In genomic region chr7:55556492-55556891, GRCh38 we compare ENCODE assay signal across 19 cellular contexts. TPM values are rescaled to one million over a fixed set of nuclear protein-coding genes. Genes with fewer than 3 reads are reported as not detected.
DNase-seq lines count a peak whose midpoint lies in the region; ATAC-seq and TF ChIP-seq lines count a peak whose summit lies in the region.
"Had no signal": no experiment of that assay in that cellular context is flagged by ENCODE, and none has a peak within 500 bp of the region (broad histone marks: within the 10 kb centered on the region; RNA-seq: fewer than 3 reads in every experiment).

No MANE protein-coding gene starts in this region.

- H3K36me3 ChIP-seq in HUES48 (ENCODE audit: control insufficient read depth, insufficient read depth, low read length), result no peaks in the 10 kb centered on the region
- H3K36me3 ChIP-seq in trophoblast cell (ENCODE audit: control insufficient read depth in 1 of 2, insufficient read depth in 2 of 2, low read length in 2 of 2), result no peaks in the 10 kb centered on the region
- H3K36me3 ChIP-seq: esophagus squamous epithelium, sigmoid colon, transverse colon had no signal

- H4K8ac ChIP-seq in trophoblast cell (ENCODE audit: low read depth, low read length), result no peak overlapping the region

- H3K4ac ChIP-seq in trophoblast cell (ENCODE audit: low read depth, low read length), result no peak overlapping the region

- CTCF ChIA-PET in activated CD4-positive, alpha-beta T cell treated with anti-CD3 and anti-CD28 coated beads for 36 hours (lab: Charles Lee), result interaction anchor here (1.0 to 1.3 kb wide), 2 partner anchors 10 to 17 kb away, joined by 4 to 6 read pairs; no protein-coding TSS in a partner anchor

- H3K9me3 ChIP-seq in HUES48 (ENCODE audit: control insufficient read depth, insufficient read depth, low read length), result no peaks in the 10 kb centered on the region
- H3K9me3 ChIP-seq in trophoblast cell (ENCODE audit: insufficient read depth, low read depth, low read length), result peaks cover 5% of the 10 kb centered on the region
- H3K9me3 ChIP-seq: esophagus squamous epithelium, heart right ventricle, sigmoid colon, transverse colon had no signal

- no CpG with 5 or more reads among the region's 3 CpGs for WGBS in trophoblast cell (ENCODE audit: extremely low coverage, insufficient coverage, insufficient read length)

- H4K91ac ChIP-seq in trophoblast cell (ENCODE audit: low read depth, low read length), result no peak overlapping the region

- H3K4me2 ChIP-seq in trophoblast cell (ENCODE audit: low read length), result no peak overlapping the region

- no peak overlapping the region for H2BK120ac ChIP-seq in trophoblast cell (ENCODE audit: insufficient read depth, low read length, poor library complexity)

- peak overlapping the region; percentile 72 for H3K27ac Mint-ChIP-seq in activated CD4-positive, alpha-beta T cell treated with anti-CD3 and anti-CD28 coated beads for 36 hours
- H3K27ac Mint-ChIP-seq in activated naive CD8-positive, alpha-beta T cell, result peak overlapping the region; percentile 81
- H3K27ac Mint-ChIP-seq in osteocyte (ENCODE audit: unreplicated experiment), result no peak overlapping the region

- no peak for DNase-seq in activated CD4-positive, alpha-beta T cell treated with anti-CD3 and anti-CD28 coated beads for 36 hours
- DNase-seq in activated CD4-positive, alpha-beta T cell treated with anti-CD3 and anti-CD28 coated beads, Interleukin-2, amount 50 U/mL, for 48 hours, result no peak
- peak; percentile 8 for DNase-seq in osteocyte (ENCODE audit: extremely low spot score, unreplicated experiment)
- DNase-seq in NCI-H524 treated with DMSO at 0.1 percent for 48 hours (lab: John Stamatoyannopoulos, UW), result no peak
- DNase-seq in trophoblast cell, result no peak
- DNase-seq: activated CD4-positive, alpha-beta T cell treated with anti-CD3 and anti-CD28 coated beads, Interleukin-2, amount 50 U/mL, for 1 hour; activated effector memory CD4-positive, alpha-beta T cell treated with Interleukin-2 at 50 U/mL for 16 hours; esophagus squamous epithelium; heart right ventricle; midbrain; MV-4-11; NCI-H2107; NCI-H82; nucleus accumbens; sigmoid colon; transverse colon had no signal

- no peak overlapping the region for H2BK12ac ChIP-seq in trophoblast cell (ENCODE audit: low read length)

- POLR2A ChIA-PET in activated CD4-positive, alpha-beta T cell treated with anti-CD3 and anti-CD28 coated beads for 36 hours (lab: Charles Lee), result interaction anchor here (0.6 to 4.3 kb wide), 2 partner anchors 16 to 23 kb away, joined by 3 to 25 read pairs; no protein-coding TSS in a partner anchor

- H3K27ac ChIP-seq in HUES48 (ENCODE audit: low read depth, low read length) (peak overlapping the region; percentile 86), trophoblast cell (ENCODE audit: low read depth, low read length) (no peak overlapping the region)
- H3K27ac ChIP-seq: heart right ventricle, sigmoid colon had no signal

- H3K4me1 ChIP-seq in HUES48 (ENCODE audit: control insufficient read depth, insufficient read depth, low read length) (peaks cover 68% of the 10 kb centered on the region), trophoblast cell (ENCODE audit: control insufficient read depth in 1 of 2, insufficient read depth in 2 of 2, low read length in 2 of 2) (peaks cover 6 to 7% of the 10 kb centered on the region in 2 experiments)

- no peak overlapping the region for H2BK5ac ChIP-seq in trophoblast cell (ENCODE audit: low read depth, low read length, poor library complexity)

- no peak overlapping the region for H3K18ac ChIP-seq in trophoblast cell (ENCODE audit: low read length)

- intact Hi-C loops in activated CD4-positive, alpha-beta T cell treated with anti-CD3 and anti-CD28 coated beads for 36 hours (cut with DNase I, micrococcal nuclease), result loop anchor here (1.0 to 2.0 kb wide), 3 partner anchors 14 to 22 kb away; no protein-coding TSS in a partner anchor

- peaks cover 33% of the 10 kb centered on the region for H3K36me3 Mint-ChIP-seq in activated CD4-positive, alpha-beta T cell treated with anti-CD3 and anti-CD28 coated beads for 36 hours (ENCODE audit: low read depth)
- peaks cover 19% of the 10 kb centered on the region for H3K36me3 Mint-ChIP-seq in activated naive CD8-positive, alpha-beta T cell
- peaks cover 9% of the 10 kb centered on the region for H3K36me3 Mint-ChIP-seq in osteocyte (ENCODE audit: unreplicated experiment)

- H3K9me3 Mint-ChIP-seq in activated CD4-positive, alpha-beta T cell treated with anti-CD3 and anti-CD28 coated beads for 36 hours (ENCODE audit: low read depth), result no peaks in the 10 kb centered on the region
- H3K9me3 Mint-ChIP-seq in activated naive CD8-positive, alpha-beta T cell (ENCODE audit: low read depth), result no peaks in the 10 kb centered on the region
- H3K9me3 Mint-ChIP-seq in osteocyte (ENCODE audit: unreplicated experiment), result no peaks in the 10 kb centered on the region

- no peak overlapping the region for H2AK5ac ChIP-seq in trophoblast cell (ENCODE audit: low read length)

- no peaks in the 10 kb centered on the region for H3K79me1 ChIP-seq in trophoblast cell (ENCODE audit: low read length)

- no peaks in the 10 kb centered on the region for H3K27me3 Mint-ChIP-seq in activated CD4-positive, alpha-beta T cell treated with anti-CD3 and anti-CD28 coated beads for 36 hours
- no peaks in the 10 kb centered on the region for H3K27me3 Mint-ChIP-seq in activated naive CD8-positive, alpha-beta T cell
- no peaks in the 10 kb centered on the region for H3K27me3 Mint-ChIP-seq in osteocyte (ENCODE audit: unreplicated experiment)

- peak overlapping the region; percentile 14 for H3K4me3 Mint-ChIP-seq in activated CD4-positive, alpha-beta T cell treated with anti-CD3 and anti-CD28 coated beads for 36 hours
- peak overlapping the region; percentile 42 for H3K4me3 Mint-ChIP-seq in activated naive CD8-positive, alpha-beta T cell
- H3K4me3 Mint-ChIP-seq in osteocyte (ENCODE audit: unreplicated experiment), result no peak overlapping the region

- H3K9ac ChIP-seq in HUES48 (ENCODE audit: low read depth, low read length) (no peak overlapping the region), trophoblast cell (ENCODE audit: low read length) (no peak overlapping the region)

- no peak overlapping the region for H3K23ac ChIP-seq in trophoblast cell (ENCODE audit: low read length)

- no peak overlapping the region for H3K14ac ChIP-seq in trophoblast cell (ENCODE audit: low read length)

- no peak for TF ChIP-seq CTCF in osteocyte (IDR thresholded peaks at IDR 0.05)

- H3K4me1 Mint-ChIP-seq in activated CD4-positive, alpha-beta T cell treated with anti-CD3 and anti-CD28 coated beads for 36 hours, result peaks cover 93% of the 10 kb centered on the region
- H3K4me1 Mint-ChIP-seq in activated naive CD8-positive, alpha-beta T cell (ENCODE audit: low read depth), result peaks cover 94% of the 10 kb centered on the region
- H3K4me1 Mint-ChIP-seq in osteocyte (ENCODE audit: unreplicated experiment), result peaks cover 53% of the 10 kb centered on the region

- H3K79me2 ChIP-seq in trophoblast cell (ENCODE audit: control insufficient read depth, insufficient read depth, low read length, poor library complexity), result no peaks in the 10 kb centered on the region

- H4K12ac ChIP-seq in trophoblast cell (ENCODE audit: low read depth, low read length), result no peak overlapping the region

- H2AFZ ChIP-seq in trophoblast cell (ENCODE audit: insufficient read depth, low read length, poor library complexity), result no peak overlapping the region

- no peaks in the 10 kb centered on the region for H3K27me3 ChIP-seq in HUES48 (ENCODE audit: control insufficient read depth, insufficient read depth, low read length)
- no peaks in the 10 kb centered on the region for H3K27me3 ChIP-seq in trophoblast cell (ENCODE audit: insufficient read depth, low read length)
- H3K27me3 ChIP-seq: esophagus squamous epithelium, heart right ventricle, sigmoid colon, transverse colon had no signal

- H3K4me3 ChIP-seq in HUES48 (ENCODE audit: low read depth, low read length) (no peak overlapping the region), trophoblast cell (ENCODE audit: low read depth, low read length) (no peak overlapping the region)
- H3K4me3 ChIP-seq: esophagus squamous epithelium, heart right ventricle, sigmoid colon, transverse colon had no signal

- ATAC-seq in activated CD4-positive, alpha-beta T cell treated with anti-CD3 and anti-CD28 coated beads for 36 hours, result peak; percentile 48
- ATAC-seq in HG03175 (IDR thresholded peaks at IDR 0.05; ENCODE audit: unreplicated experiment), result no peak
- ATAC-seq: heart right ventricle had no signal

RNA-seq across cellular contexts. Expression of gene VOPP1, which starts 15.8 kb away (rescaled TPM):
- 10 to 100 TPM; 63.7 to 64.2 TPM for total RNA-seq in activated CD4-positive, alpha-beta T cell treated with anti-CD3 and anti-CD28 coated beads for 36 hours
- total RNA-seq in osteocyte, result 86.6 and 88.6 TPM in 2 replicates
- polyA plus RNA-seq in trophoblast cell (2013), result 17.6 and 18.5 TPM in 2 replicates
